In the genomic region with DNA sequence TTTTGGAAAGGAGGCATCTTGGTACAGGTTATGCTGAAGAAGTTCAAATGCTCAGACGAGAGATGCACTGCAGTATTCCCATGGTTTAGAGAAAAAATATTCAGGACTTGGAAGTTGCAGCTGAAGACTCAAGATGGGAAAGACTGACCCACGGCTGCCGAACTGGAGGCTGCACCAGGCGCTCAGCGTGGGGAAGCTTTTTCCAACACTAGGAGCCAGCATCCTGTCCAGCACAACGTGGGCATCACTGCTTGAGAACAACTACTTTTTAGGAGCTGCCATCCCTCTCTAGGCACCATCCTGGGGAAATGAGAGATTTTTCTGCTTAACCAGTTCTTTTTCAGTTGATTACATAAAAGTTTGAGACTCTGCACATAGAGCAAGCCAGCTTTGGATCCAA, we compare ENCODE assay signal across 17 cellular contexts.
A peak's percentile ranks its signal among the peaks of the same experiment; 100 is the strongest.
DNase-seq lines count a peak whose midpoint lies in the region; ATAC-seq and TF ChIP-seq lines count a peak whose summit lies in the region.
"Had no signal": no experiment of that assay in that cellular context is flagged by ENCODE, and none has a peak within 500 bp of the region (broad histone marks: within the 10 kb centered on the region; RNA-seq: fewer than 3 reads in every experiment).

No MANE protein-coding gene starts in this region.

- peaks cover 3% of the 10 kb centered on the region for H3K27me3 Mint-ChIP-seq in neural crest cell (ENCODE audit: low read depth)

- DNase-seq in neural crest cell (ENCODE audit: low read depth, low spot score), result no peak
- DNase-seq in thoracic aorta (ENCODE audit: low spot score), result no peak
- no peak for DNase-seq in NCI-H524 (lab: John Stamatoyannopoulos, UW)
- DNase-seq: DMS153, H7, KG1, MG63, NCI-H1105, NCI-H187 treated with DMSO at 0.1 percent for 48 hours, NCI-H446 treated with DMSO at 0.1 percent for 48 hours, NCI-H82, SHP77 had no signal

- peaks cover 41% of the 10 kb centered on the region for H3K36me3 Mint-ChIP-seq in neural crest cell (ENCODE audit: low read depth)

- H3K36me3 ChIP-seq in thoracic aorta, result peaks cover 17% of the 10 kb centered on the region
- H3K36me3 ChIP-seq: MG63 had no signal

- H3K27ac Mint-ChIP-seq in neural crest cell (ENCODE audit: unreplicated experiment), result peak overlapping the region; percentile 91

- ATAC-seq in thoracic aorta (ENCODE audit: insufficient number of reproducible peaks, low FRiP score, low read depth), result no peak
- ATAC-seq in HG03354 (IDR thresholded peaks at IDR 0.05; ENCODE audit: poor library complexity, severe bottlenecking, unreplicated experiment), result no peak
- ATAC-seq in esophagus mucosa, result no peak

- H3K27ac ChIP-seq in angular gyrus (ENCODE audit: low read depth, low read length), result peak overlapping the region; percentile 58
- peak overlapping the region; percentile 49 for H3K27ac ChIP-seq in cingulate gyrus (ENCODE audit: low read depth, low read length)
- peak overlapping the region; percentile 92 to 94 for H3K27ac ChIP-seq in thoracic aorta

- H3K9me3 Mint-ChIP-seq in neural crest cell, result no peaks in the 10 kb centered on the region

- H3K27me3 ChIP-seq in thoracic aorta (replicated peaks; ENCODE audit: insufficient read depth), result no peaks in the 10 kb centered on the region
- H3K27me3 ChIP-seq: MG63, Peyer's patch had no signal

- no peaks in the 10 kb centered on the region for H3K9me3 ChIP-seq in thoracic aorta
- H3K9me3 ChIP-seq: MG63, Peyer's patch had no signal

- H3K4me3 ChIP-seq in thoracic aorta, result no peak overlapping the region
- H3K4me3 ChIP-seq: MG63, Peyer's patch had no signal

- H3K4me1 ChIP-seq in thoracic aorta (ENCODE audit: control insufficient read depth in 1 of 2, low read depth in 2 of 2), result peaks cover 49 to 77% of the 10 kb centered on the region in 2 donors

- H3K4me1 Mint-ChIP-seq in neural crest cell, result peaks cover 88% of the 10 kb centered on the region

- TF ChIP-seq CTCF in neural crest cell (conservative IDR thresholded peaks at IDR 0.05) (no peak), thoracic aorta (IDR thresholded peaks at IDR 0.05) (no peak)

- peak overlapping the region; percentile 51 for H3K4me3 Mint-ChIP-seq in neural crest cell
